Comparison of ENCODE assay signal across 1 cellular context in genomic region chr1:160062134-160062533, GRCh38.
A peak's percentile ranks its signal among the peaks of the same experiment; 100 is the strongest.
TF ChIP-seq lines count a peak whose summit lies in the region.

No MANE protein-coding gene starts in this region.

TF ChIP-seq in HepG2, 621 proteins besides CTCF, POLR2A, EP300 and RAD21:
- TF ChIP-seq AGO2 (optimal IDR thresholded peaks at IDR 0.05; ENCODE audit: low read depth, low read length) = peak; percentile 26
- TF ChIP-seq NBN (conservative IDR thresholded peaks at IDR 0.05) = no peak
- no peak for TF ChIP-seq U2AF1 (optimal IDR thresholded peaks at IDR 0.05; ENCODE audit: low read depth, low read length)
- no peak for TF ChIP-seq ELF1 (CRISPR knock-in tag; IDR thresholded peaks at IDR 0.05)
- TF ChIP-seq ZMAT3 (CRISPR knock-in tag; conservative IDR thresholded peaks at IDR 0.05) = no peak
- TF ChIP-seq BATF2 (CRISPR knock-in tag; IDR thresholded peaks at IDR 0.05) = no peak
- no peak for TF ChIP-seq ZBTB49 (CRISPR knock-in tag; IDR thresholded peaks at IDR 0.05; ENCODE audit: borderline replicate concordance)
- no peak for TF ChIP-seq ZKSCAN1 (IDR thresholded peaks at IDR 0.05; ENCODE audit: low read length)
- 0 out of 2 replicates have a peak, but pooled peaks have one; percentile 24 for TF ChIP-seq HNRNPL (IDR thresholded peaks at IDR 0.05; ENCODE audit: low read depth, low read length)
- no peak for TF ChIP-seq ZNF580 (CRISPR knock-in tag; IDR thresholded peaks at IDR 0.05; ENCODE audit: borderline replicate concordance, low read depth)
